In the genomic region with DNA sequence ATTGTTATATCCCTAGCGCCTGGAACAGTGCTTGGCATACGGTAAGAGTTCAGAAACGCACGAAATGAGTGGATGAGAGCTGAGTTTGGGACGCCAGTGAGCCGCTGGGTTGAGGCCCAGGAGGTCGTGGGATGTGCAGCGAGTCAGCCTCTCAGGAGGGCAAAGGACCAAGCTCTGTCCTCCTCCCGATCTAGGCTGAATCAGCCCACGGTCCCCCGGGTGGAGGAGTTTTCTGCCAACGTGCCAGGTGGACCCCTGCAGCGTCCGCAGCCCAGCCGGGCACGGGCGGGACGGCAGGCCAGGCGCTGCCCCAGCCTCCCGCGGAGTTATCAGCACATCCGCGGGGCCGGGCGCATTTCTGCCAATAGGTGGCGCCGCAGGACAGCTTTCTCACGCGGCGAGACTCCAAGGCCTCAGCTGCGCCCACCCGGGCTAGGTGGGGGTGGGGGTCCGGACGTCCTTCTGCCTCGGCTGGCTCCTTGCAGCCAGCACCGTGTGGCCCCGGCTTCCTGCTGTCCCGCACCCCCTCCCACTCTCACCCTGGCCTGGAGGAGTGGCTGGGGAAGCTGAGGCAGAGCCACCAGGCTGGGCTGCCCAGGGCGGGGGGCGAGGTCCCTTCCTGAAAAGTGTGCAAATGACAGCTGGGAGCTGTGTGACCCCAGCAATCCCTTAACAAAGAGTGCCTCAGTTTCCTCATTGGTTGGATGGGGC, we compare ENCODE assay signal across 1 cellular context.
TF ChIP-seq lines count a peak whose summit lies in the region.

No MANE protein-coding gene starts in this region.

TF ChIP-seq in H1, 55 proteins besides CTCF, POLR2A, EP300 and RAD21 (continued from another document):
- no peak for TF ChIP-seq TBP (IDR thresholded peaks at IDR 0.05; ENCODE audit: low read depth, low read length)
- no peak for TF ChIP-seq ASH2L (IDR thresholded peaks at IDR 0.05; ENCODE audit: low read length)
